ENCODE assay signal across 10 cellular contexts in genomic region chr10:119657725-119658124, GRCh38. TPM values are rescaled to one million over a fixed set of nuclear protein-coding genes. Genes with fewer than 3 reads are reported as not detected.
A peak's percentile ranks its signal among the peaks of the same experiment; 100 is the strongest.
DNase-seq lines count a peak whose midpoint lies in the region; ATAC-seq, FAIRE-seq and TF ChIP-seq lines count a peak whose summit lies in the region.
"Had no signal": no experiment of that assay in that cellular context is flagged by ENCODE, and none has a peak within 500 bp of the region (broad histone marks: within the 10 kb centered on the region; RNA-seq: fewer than 3 reads in every experiment).

No MANE protein-coding gene starts in this region.

- 20 to 46% methylated on average over 7 of the region's 7 CpGs for WGBS in esophagus squamous epithelium, 2 donors
- WGBS in urinary bladder, result 32% methylated on average over 7 of the region's 7 CpGs
- WGBS in small intestine, 3 donors, result 66 to 84% (median 80%) methylated on average over 7 of the region's 7 CpGs

- H3K4me3 ChIP-seq in esophagus squamous epithelium (peak overlapping the region in 3 of 4 donors; percentile 13 to 33 (median 18)), muscle layer of duodenum (ENCODE audit: low read depth in 1 of 2, low read length in 2 of 2) (peak overlapping the region in 1 of 2 donors; percentile 34), urinary bladder (ENCODE audit: low read depth, low read length) (no peak overlapping the region), small intestine (ENCODE audit: low read depth in 1 of 2, low read length in 2 of 2) (no peak overlapping the region)

- peak overlapping the region; percentile 93 to 97 for H3K27ac Mint-ChIP-seq in activated naive CD4-positive, alpha-beta T cell treated with anti-CD3 and anti-CD28 coated beads, Interleukin-2, amount 50 U/mL, for 72 hours
- no peak overlapping the region for H3K27ac Mint-ChIP-seq in activated naive CD4-positive, alpha-beta T cell treated with anti-CD3 and anti-CD28 coated beads, Interleukin-2, amount 10 ng/mL, durations not matched to agents 7 days and 5 days
- peak overlapping the region in 1 of 10 donors; percentile 31 for H3K27ac Mint-ChIP-seq in naive thymus-derived CD8-positive, alpha-beta T cell
- H3K27ac Mint-ChIP-seq: naive B cell had no signal

- no peak for TF ChIP-seq POLR2A in esophagus squamous epithelium (IDR thresholded peaks at IDR 0.05)

- no peaks in the 10 kb centered on the region for H3K27me3 ChIP-seq in esophagus squamous epithelium
- H3K27me3 ChIP-seq in muscle layer of duodenum (ENCODE audit: low read depth, low read length), result no peaks in the 10 kb centered on the region
- H3K27me3 ChIP-seq in small intestine (ENCODE audit: control insufficient read depth in 2 of 2, insufficient read depth in 2 of 2, low read length in 2 of 2), result no peaks in the 10 kb centered on the region

- no peak for DNase-seq in activated naive CD4-positive, alpha-beta T cell treated with anti-CD3 and anti-CD28 coated beads, Interleukin-2, amount 50 U/mL, for 72 hours (ENCODE audit: low spot score in 2 of 2)
- DNase-seq in activated naive CD4-positive, alpha-beta T cell treated with anti-CD3 and anti-CD28 coated beads, Interleukin-2, amount 10 ng/mL, durations not matched to agents 7 days and 5 days, result no peak
- no peak for DNase-seq in esophagus squamous epithelium (lab: John Stamatoyannopoulos, UW)
- no peak for DNase-seq in naive thymus-derived CD8-positive, alpha-beta T cell
- no peak for DNase-seq in small intestine
- DNase-seq in A172 (ENCODE audit: low spot score), result no peak
- DNase-seq: naive B cell, NCI-H187 had no signal

- H3K4me1 ChIP-seq in esophagus squamous epithelium (peaks cover 74 to 100% (median 95%) of the 10 kb centered on the region in 3 donors), muscle layer of duodenum (ENCODE audit: control insufficient read depth in 1 of 2, insufficient read depth in 2 of 2, low read length in 2 of 2) (peaks cover 10 to 78% of the 10 kb centered on the region in 2 donors), urinary bladder (ENCODE audit: insufficient read depth) (peaks cover 4% of the 10 kb centered on the region), small intestine (ENCODE audit: control insufficient read depth in 2 of 2, insufficient read depth in 1 of 2, low read depth in 1 of 2, low read length in 1 of 2) (peaks cover 3 to 16% of the 10 kb centered on the region in 2 donors)

- no peaks in the 10 kb centered on the region for H3K9me3 ChIP-seq in esophagus squamous epithelium
- H3K9me3 ChIP-seq in muscle layer of duodenum (ENCODE audit: control insufficient read depth in 1 of 2, low read length in 2 of 2), result no peaks in the 10 kb centered on the region
- H3K9me3 ChIP-seq in small intestine (ENCODE audit: control insufficient read depth, low read depth), result no peaks in the 10 kb centered on the region

- no peak for FAIRE-seq in small intestine (lab: Jason Lieb, UNC)

- no peak overlapping the region for H3K4me3 Mint-ChIP-seq in activated naive CD4-positive, alpha-beta T cell treated with anti-CD3 and anti-CD28 coated beads, Interleukin-2, amount 10 ng/mL, durations not matched to agents 7 days and 5 days
- no peak overlapping the region for H3K4me3 Mint-ChIP-seq in naive thymus-derived CD8-positive, alpha-beta T cell
- H3K4me3 Mint-ChIP-seq: naive B cell had no signal

- H3K4me1 Mint-ChIP-seq in activated naive CD4-positive, alpha-beta T cell treated with anti-CD3 and anti-CD28 coated beads, Interleukin-2, amount 10 ng/mL, durations not matched to agents 7 days and 5 days, result peaks cover 55% of the 10 kb centered on the region
- peaks cover 25 to 78% (median 62%) of the 10 kb centered on the region in 4 donors for H3K4me1 Mint-ChIP-seq in naive thymus-derived CD8-positive, alpha-beta T cell
- H3K4me1 Mint-ChIP-seq: naive B cell had no signal

- POLR2A ChIA-PET in naive thymus-derived CD8-positive, alpha-beta T cell (lab: Charles Lee), result no interaction called here

- H3K9me3 Mint-ChIP-seq in activated naive CD4-positive, alpha-beta T cell treated with anti-CD3 and anti-CD28 coated beads, Interleukin-2, amount 50 U/mL, for 72 hours, result no peaks in the 10 kb centered on the region
- no peaks in the 10 kb centered on the region for H3K9me3 Mint-ChIP-seq in activated naive CD4-positive, alpha-beta T cell treated with anti-CD3 and anti-CD28 coated beads, Interleukin-2, amount 10 ng/mL, durations not matched to agents 7 days and 5 days
- H3K9me3 Mint-ChIP-seq in naive thymus-derived CD8-positive, alpha-beta T cell, result no peaks in the 10 kb centered on the region
- H3K9me3 Mint-ChIP-seq: naive B cell had no signal

- no peak for ATAC-seq in activated naive CD4-positive, alpha-beta T cell treated with anti-CD3 and anti-CD28 coated beads, Interleukin-2, amount 50 U/mL, for 72 hours
- ATAC-seq in naive thymus-derived CD8-positive, alpha-beta T cell, result no peak

- H3K27ac ChIP-seq in esophagus squamous epithelium (peak overlapping the region; percentile 76 to 100 (median 100)), muscle layer of duodenum (ENCODE audit: low read length) (peak overlapping the region; percentile 76), urinary bladder (ENCODE audit: low read depth) (peak overlapping the region; percentile 27), small intestine (ENCODE audit: low read depth in 1 of 2, low read length in 1 of 2) (no peak overlapping the region)

- CTCF ChIA-PET in activated naive CD4-positive, alpha-beta T cell treated with anti-CD3 and anti-CD28 coated beads, Interleukin-2, amount 10 ng/mL, durations not matched to agents 7 days and 5 days (lab: Charles Lee), result interaction anchor here (0.8 to 1.6 kb wide), 3 partner anchors 10 to 89 kb away, joined by 3 to 4 read pairs (median 3); no protein-coding TSS in a partner anchor

- intact Hi-C loops in esophagus squamous epithelium (cut with DNase I), result no loop called here

- peaks cover 9 to 49% of the 10 kb centered on the region in 2 donors for H3K36me3 Mint-ChIP-seq in activated naive CD4-positive, alpha-beta T cell treated with anti-CD3 and anti-CD28 coated beads, Interleukin-2, amount 50 U/mL, for 72 hours
- peaks cover 31% of the 10 kb centered on the region for H3K36me3 Mint-ChIP-seq in activated naive CD4-positive, alpha-beta T cell treated with anti-CD3 and anti-CD28 coated beads, Interleukin-2, amount 10 ng/mL, durations not matched to agents 7 days and 5 days
- peaks cover 0 to 19% (median 0%) of the 10 kb centered on the region in 3 donors for H3K36me3 Mint-ChIP-seq in naive thymus-derived CD8-positive, alpha-beta T cell
- H3K36me3 Mint-ChIP-seq: naive B cell had no signal

- H3K27me3 Mint-ChIP-seq in activated naive CD4-positive, alpha-beta T cell treated with anti-CD3 and anti-CD28 coated beads, Interleukin-2, amount 10 ng/mL, durations not matched to agents 7 days and 5 days, result no peaks in the 10 kb centered on the region
- no peaks in the 10 kb centered on the region for H3K27me3 Mint-ChIP-seq in naive thymus-derived CD8-positive, alpha-beta T cell

- TF ChIP-seq CTCF in esophagus squamous epithelium (IDR thresholded peaks at IDR 0.05), result no peak

- H3K36me3 ChIP-seq in esophagus squamous epithelium (peaks cover 0 to 38% (median 0%) of the 10 kb centered on the region in 3 donors), muscle layer of duodenum (ENCODE audit: control insufficient read depth in 1 of 2, insufficient read depth in 2 of 2, low read length in 2 of 2) (peaks cover 0 to 4% of the 10 kb centered on the region in 2 donors), urinary bladder (ENCODE audit: insufficient read depth) (no peaks in the 10 kb centered on the region), small intestine (ENCODE audit: control insufficient read depth in 2 of 2, insufficient read depth in 2 of 2, low read length in 2 of 2) (no peaks in the 10 kb centered on the region)

RNA-seq across cellular contexts. Expression of gene BAG3, which starts 6.5 kb away (rescaled TPM):
- total RNA-seq in activated naive CD4-positive, alpha-beta T cell treated with anti-CD3 and anti-CD28 coated beads, Interleukin-2, amount 50 U/mL, for 72 hours, result 10 to 100 TPM; 25.5 to 31.9 TPM
- 100 to 1,000 TPM in 1 of 4 donors, 10 to 100 TPM in 3; 51.6 to 102 (median 57.2) TPM for total RNA-seq in esophagus squamous epithelium
- total RNA-seq in urinary bladder, result 8.2 TPM
- 70.0 TPM for polyA plus RNA-seq in urinary bladder
- total RNA-seq in naive thymus-derived CD8-positive, alpha-beta T cell, result 10 to 100 TPM; 14.4 to 17.8 TPM
- 10 to 100 TPM in 2 of 3 donors, 1 to 10 TPM in 1; 5.1 to 26.5 (median 12.5) TPM for polyA plus RNA-seq in naive thymus-derived CD8-positive, alpha-beta T cell
- polyA plus RNA-seq in small intestine, result 10 to 100 TPM in 2 of 3 donors, 1 to 10 TPM in 1; 9.5 to 15.3 (median 11.2) TPM
- total RNA-seq in A172 (2014; rRNA removed; shearing (Covaris generic)), result 31.0 and 39.8 TPM in 2 replicates

Comparison
In these comparisons a context has a peak if more than half of its experiments do, and no peak if none do; other contexts are left out.
1. H3K27ac ChIP-seq: peak in esophagus squamous epithelium (4 of 4), muscle layer of duodenum (single experiment) and urinary bladder (single experiment); none in small intestine (0 of 2).
2. H3K4me3 ChIP-seq: peak in esophagus squamous epithelium (3 of 4); none in urinary bladder (single experiment) and small intestine (0 of 2).